In genomic region chr11:59247535-59248227, GRCh38 we compare ENCODE assay signal across 13 cellular contexts. TPM values are rescaled to one million over a fixed set of nuclear protein-coding genes. Genes with fewer than 3 reads are reported as not detected.
DNase-seq lines count a peak whose midpoint lies in the region; ATAC-seq and TF ChIP-seq lines count a peak whose summit lies in the region.
"Had no signal": no experiment of that assay in that cellular context is flagged by ENCODE, and none has a peak within 500 bp of the region (broad histone marks: within the 10 kb centered on the region; RNA-seq: fewer than 3 reads in every experiment).

No MANE protein-coding gene starts in this region.

- 2 to 6% methylated on average over 2 of the region's 2 CpGs for WGBS in lung, 2 donors

- in situ Hi-C loops in KBM-7 (cut with MboI; ENCODE audit: low pct_unique_long_range_greater_than_20kb, low sequenced_read_pairs), result no loop called here

- H3K27me3 Mint-ChIP-seq in CD14-positive monocyte (ENCODE audit: low read depth in 3 of 3), result peaks cover 0 to 5% (median 0%) of the 10 kb centered on the region in 3 donors
- peaks cover 3% of the 10 kb centered on the region for H3K27me3 Mint-ChIP-seq in activated CD4-positive, alpha-beta T cell treated with anti-CD3 and anti-CD28 coated beads, Interleukin-2, amount 10 ng/mL, durations not matched to agents 24 days and 14 days

- H3K9me3 Mint-ChIP-seq in CD14-positive monocyte, result peaks cover 0 to 9% (median 5%) of the 10 kb centered on the region in 7 donors
- peaks cover 8% of the 10 kb centered on the region for H3K9me3 Mint-ChIP-seq in activated CD4-positive, alpha-beta T cell treated with anti-CD3 and anti-CD28 coated beads, Interleukin-2, amount 10 ng/mL, durations not matched to agents 24 days and 14 days

- peaks cover 0 to 3% of the 10 kb centered on the region in 2 donors for H3K4me1 ChIP-seq in lung (ENCODE audit: control insufficient read depth in 2 of 2, insufficient read depth in 2 of 2, low read length in 2 of 2)
- H3K4me1 ChIP-seq: sigmoid colon had no signal

- intact Hi-C loops in CD14-positive monocyte (cut with micrococcal nuclease), result loop anchor here in 1 of 2 donors (5.0 kb wide), 1 partner anchor 35 kb away; no protein-coding TSS in a partner anchor
- intact Hi-C loops in activated CD4-positive, alpha-beta T cell treated with anti-CD3 and anti-CD28 coated beads, Interleukin-2, amount 10 ng/mL, durations not matched to agents 24 days and 14 days (cut with micrococcal nuclease), result no loop called here

- TF ChIP-seq CTCF in CD14-positive monocyte (IDR thresholded peaks at IDR 0.05) (no peak), lung (IDR thresholded peaks at IDR 0.05; ENCODE audit: control extremely low read depth, extremely low read depth) (no peak)

- H3K9me3 ChIP-seq in lung (ENCODE audit: control insufficient read depth in 2 of 2, insufficient read depth in 1 of 2, low read length in 1 of 2), result no peaks in the 10 kb centered on the region
- H3K9me3 ChIP-seq: sigmoid colon had no signal

- H3K4me1 Mint-ChIP-seq in CD14-positive monocyte, result peaks cover 72% of the 10 kb centered on the region
- H3K4me1 Mint-ChIP-seq in activated CD4-positive, alpha-beta T cell treated with anti-CD3 and anti-CD28 coated beads, Interleukin-2, amount 10 ng/mL, durations not matched to agents 24 days and 14 days, result peaks cover 10% of the 10 kb centered on the region

- peak overlapping the region; percentile 82 to 95 (median 92) for H3K27ac Mint-ChIP-seq in CD14-positive monocyte
- H3K27ac Mint-ChIP-seq in activated CD4-positive, alpha-beta T cell treated with anti-CD3 and anti-CD28 coated beads, Interleukin-2, amount 10 ng/mL, durations not matched to agents 24 days and 14 days, result no peak overlapping the region
- H3K27ac Mint-ChIP-seq: stimulated activated effector memory CD8-positive, alpha-beta T cell treated with anti-CD3 and anti-CD28 coated beads, Interleukin-12 subunit alpha, Interleukin-12 subunit beta, amount 100 ng/mL, for 72 hours had no signal

- ATAC-seq in lung (ENCODE audit: insufficient read depth, low FRiP score) (peak; percentile 66), HG02970 (IDR thresholded peaks at IDR 0.05; ENCODE audit: low FRiP score, unreplicated experiment) (no peak), GM21576 (IDR thresholded peaks at IDR 0.05; ENCODE audit: unreplicated experiment) (no peak)
- ATAC-seq: stimulated activated effector memory CD8-positive, alpha-beta T cell treated with anti-CD3 and anti-CD28 coated beads, Interleukin-12 subunit alpha, Interleukin-12 subunit beta, amount 100 ng/mL, for 72 hours had no signal

- H3K27me3 ChIP-seq in lung (ENCODE audit: control insufficient read depth, insufficient read depth), result no peaks in the 10 kb centered on the region
- H3K27me3 ChIP-seq: sigmoid colon had no signal

- no peaks in the 10 kb centered on the region for H3K36me3 ChIP-seq in lung (ENCODE audit: control insufficient read depth in 2 of 2, insufficient read depth in 2 of 2, low read length in 2 of 2)
- H3K36me3 ChIP-seq: sigmoid colon had no signal

- DNase-seq in CD14-positive monocyte (ENCODE audit: low spot score), result peak; percentile 67
- DNase-seq in KBM-7, result peak; percentile 11
- DNase-seq in astrocyte of the hippocampus (ENCODE audit: low read depth, low spot score), result peak; percentile 43
- peak; percentile 56 for DNase-seq in lung (ENCODE audit: low spot score)
- no peak for DNase-seq in NCI-H187 treated with DMSO at 0.1 percent for 48 hours (lab: John Stamatoyannopoulos, UW)
- DNase-seq in activated CD4-positive, alpha-beta T cell treated with anti-CD3 and anti-CD28 coated beads, Interleukin-2, amount 10 ng/mL, durations not matched to agents 24 days and 14 days, result no peak
- DNase-seq: activated CD8-positive, alpha-beta memory T cell treated with anti-CD3 and anti-CD28 coated beads, Interleukin-2, amount 50 U/mL, for 48 hours; dermis blood vessel endothelial cell; sigmoid colon had no signal

- H3K4me3 Mint-ChIP-seq in CD14-positive monocyte, result peak overlapping the region; percentile 49 to 82
- no peak overlapping the region for H3K4me3 Mint-ChIP-seq in activated CD4-positive, alpha-beta T cell treated with anti-CD3 and anti-CD28 coated beads, Interleukin-2, amount 10 ng/mL, durations not matched to agents 24 days and 14 days
- H3K4me3 Mint-ChIP-seq: stimulated activated effector memory CD8-positive, alpha-beta T cell treated with anti-CD3 and anti-CD28 coated beads, Interleukin-12 subunit alpha, Interleukin-12 subunit beta, amount 100 ng/mL, for 72 hours had no signal

- H3K27ac ChIP-seq in lung (ENCODE audit: low read depth in 1 of 2, low read length in 1 of 2), result no peak overlapping the region
- H3K27ac ChIP-seq: sigmoid colon had no signal

- peaks cover 2 to 6% of the 10 kb centered on the region in 2 donors for H3K36me3 Mint-ChIP-seq in CD14-positive monocyte
- H3K36me3 Mint-ChIP-seq in activated CD4-positive, alpha-beta T cell treated with anti-CD3 and anti-CD28 coated beads, Interleukin-2, amount 10 ng/mL, durations not matched to agents 24 days and 14 days (ENCODE audit: low read depth), result no peaks in the 10 kb centered on the region
- H3K36me3 Mint-ChIP-seq: stimulated activated effector memory CD8-positive, alpha-beta T cell treated with anti-CD3 and anti-CD28 coated beads, Interleukin-12 subunit alpha, Interleukin-12 subunit beta, amount 100 ng/mL, for 72 hours had no signal

- H3K4me3 ChIP-seq in lung, result no peak overlapping the region
- H3K4me3 ChIP-seq: sigmoid colon had no signal

RNA-seq across cellular contexts. Expression of gene MPEG1, which starts 35.0 kb away (rescaled TPM):
- polyA plus RNA-seq in CD14-positive monocyte (100 to 1,000 TPM; 691 to 971 TPM), lung (10 to 100 TPM in 1 of 2 donors, 1 to 10 TPM in 1; 7.0 to 63.5 TPM)
- total RNA-seq in lung, result 10 to 100 TPM; 28.1 to 45.6 TPM
- not detected in 2 replicates for total RNA-seq in activated CD4-positive, alpha-beta T cell treated with anti-CD3 and anti-CD28 coated beads, Interleukin-2, amount 10 ng/mL, durations not matched to agents 24 days and 14 days
- total RNA-seq: dermis blood vessel endothelial cell, SK-MEL-5 had no signal

Comparison
In these comparisons a context has a peak if more than half of its experiments do, and no peak if none do; other contexts are left out.
1. DNase-seq: peak in CD14-positive monocyte (single experiment), KBM-7 (single experiment), astrocyte of the hippocampus (single experiment) and lung (single experiment); none in NCI-H187 treated with DMSO at 0.1 percent for 48 hours (single experiment) and activated CD4-positive, alpha-beta T cell treated with anti-CD3 and anti-CD28 coated beads, Interleukin-2, amount 10 ng/mL, durations not matched to agents 24 days and 14 days (single experiment).
2. RNA of gene MPEG1, which starts 35.0 kb away (total RNA-seq): 28.1 to 45.6 TPM in lung; not detected in activated CD4-positive, alpha-beta T cell treated with anti-CD3 and anti-CD28 coated beads, Interleukin-2, amount 10 ng/mL, durations not matched to agents 24 days and 14 days; every median in the first group is over 10 times any median in the second.